Comparison of ENCODE assay signal across 10 cellular contexts in the genomic region with DNA sequence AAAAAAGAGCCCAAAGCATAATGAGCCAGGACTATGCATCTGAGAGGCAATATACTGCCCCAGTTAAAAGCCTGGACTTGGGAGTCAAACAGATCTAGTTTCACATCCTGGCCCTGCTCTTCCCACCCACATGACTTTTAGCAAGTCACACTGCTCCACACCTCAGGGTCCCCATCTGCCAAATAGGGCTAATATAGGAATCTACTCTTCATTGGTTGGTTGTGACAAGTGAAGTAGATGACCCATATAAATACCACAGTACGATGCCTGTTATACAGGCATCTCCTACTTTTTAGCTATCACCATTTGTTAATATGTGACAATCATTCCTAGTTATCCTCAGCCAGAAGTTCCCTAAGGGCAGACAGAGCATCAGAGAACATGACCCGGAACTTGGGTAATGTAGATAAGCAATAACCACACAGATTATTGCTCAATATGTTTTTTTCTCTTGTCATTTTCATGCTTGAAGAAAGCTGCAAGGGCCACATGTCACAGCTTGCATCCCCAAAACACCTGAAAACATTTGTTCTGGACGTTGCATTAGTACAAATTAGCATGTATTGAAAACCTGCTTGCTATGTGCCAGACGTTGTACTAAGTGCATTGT. TPM values are rescaled to one million over a fixed set of nuclear protein-coding genes. Genes with fewer than 3 reads are reported as not detected.
DNase-seq lines count a peak whose midpoint lies in the region; ATAC-seq and TF ChIP-seq lines count a peak whose summit lies in the region.
"Had no signal": no experiment of that assay in that cellular context is flagged by ENCODE, and none has a peak within 500 bp of the region (broad histone marks: within the 10 kb centered on the region; RNA-seq: fewer than 3 reads in every experiment).

No MANE protein-coding gene starts in this region.

- CTCF ChIA-PET in HEK293 (lab: Yijun Ruan, JAX), result interaction anchor here (0.7 kb wide), 1 partner anchor 124 kb away, joined by 3 read pairs; no protein-coding TSS in a partner anchor
- CTCF ChIA-PET in GM10248 (lab: Yijun Ruan, JAX), result interaction anchor here (1.0 to 1.9 kb wide), 3 partner anchors 13 to 189 kb away, joined by 4 to 5 read pairs (median 4); a partner anchor contains a TSS
- CTCF ChIA-PET in activated naive CD4-positive, alpha-beta T cell treated with anti-CD3 and anti-CD28 coated beads, Interleukin-2, amount 10 ng/mL, durations not matched to agents 7 days and 5 days (lab: Charles Lee), result interaction anchor here (1.4 kb wide), 1 partner anchor 10 kb away, joined by 5 read pairs; no protein-coding TSS in a partner anchor

- H3K27me3 ChIP-seq in esophagus squamous epithelium, result no peaks in the 10 kb centered on the region
- H3K27me3 ChIP-seq in gastrocnemius medialis, result no peaks in the 10 kb centered on the region

- TF ChIP-seq CTCF in HEK293 (tag by site-specific recombination; IDR thresholded peaks at IDR 0.05) (no peak), esophagus squamous epithelium (IDR thresholded peaks at IDR 0.05) (no peak), gastrocnemius medialis (IDR thresholded peaks at IDR 0.05 in 4 of 5, conservative IDR thresholded peaks at IDR 0.05 in 1 of 5) (no peak), GM10248 (IDR thresholded peaks at IDR 0.05; ENCODE audit: control extremely low read depth, extremely low read depth, low read depth, missing control alignments) (no peak)

- H3K4me3 ChIP-seq in HEK293 (ENCODE audit: low read depth, low read length), result no peak overlapping the region
- no peak overlapping the region for H3K4me3 ChIP-seq in esophagus squamous epithelium
- H3K4me3 ChIP-seq in gastrocnemius medialis, result no peak overlapping the region

- H3K9me3 ChIP-seq in HEK293 (ENCODE audit: control insufficient read depth, insufficient read depth, low read depth, low read length) (no peaks in the 10 kb centered on the region), esophagus squamous epithelium (no peaks in the 10 kb centered on the region), gastrocnemius medialis (no peaks in the 10 kb centered on the region)

- H3K36me3 Mint-ChIP-seq in activated naive CD4-positive, alpha-beta T cell treated with anti-CD3 and anti-CD28 coated beads, Interleukin-2, amount 10 ng/mL, durations not matched to agents 7 days and 5 days, result peaks cover 72% of the 10 kb centered on the region

- POLR2A ChIA-PET in HEK293 (lab: Yijun Ruan, JAX), result interaction anchor here (0.6 kb wide), 1 partner anchor 11 kb away, joined by 3 read pairs; no protein-coding TSS in a partner anchor
- POLR2A ChIA-PET in GM10248 (lab: Yijun Ruan, JAX), result no interaction called here

- intact Hi-C loops in esophagus squamous epithelium (cut with DNase I), result no loop called here
- intact Hi-C loops in gastrocnemius medialis (cut with DNase I; ENCODE audit: low total_unique reads), result no loop called here

- no peaks in the 10 kb centered on the region for H3K9me3 Mint-ChIP-seq in activated naive CD4-positive, alpha-beta T cell treated with anti-CD3 and anti-CD28 coated beads, Interleukin-2, amount 10 ng/mL, durations not matched to agents 7 days and 5 days

- 16 to 24% methylated on average over 4 of the region's 4 CpGs for WGBS in esophagus squamous epithelium, 2 donors

- H3K4me1 ChIP-seq in HEK293 (ENCODE audit: control insufficient read depth, insufficient read depth, low read length), result no peaks in the 10 kb centered on the region
- peaks cover 32 to 77% (median 59%) of the 10 kb centered on the region in 3 donors for H3K4me1 ChIP-seq in esophagus squamous epithelium
- H3K4me1 ChIP-seq in gastrocnemius medialis, result peaks cover 31 to 35% of the 10 kb centered on the region in 2 donors

- H3K27me3 Mint-ChIP-seq in activated naive CD4-positive, alpha-beta T cell treated with anti-CD3 and anti-CD28 coated beads, Interleukin-2, amount 10 ng/mL, durations not matched to agents 7 days and 5 days, result no peaks in the 10 kb centered on the region

- no peak overlapping the region for H3K4me3 Mint-ChIP-seq in activated naive CD4-positive, alpha-beta T cell treated with anti-CD3 and anti-CD28 coated beads, Interleukin-2, amount 10 ng/mL, durations not matched to agents 7 days and 5 days

- H3K27ac ChIP-seq in HEK293 (ENCODE audit: extremely low read depth, low read depth, low read length) (no peak overlapping the region), esophagus squamous epithelium (peak overlapping the region; percentile 18 to 65 (median 64)), gastrocnemius medialis (peak overlapping the region in 3 of 4 donors; percentile 12 to 36 (median 32))

- H3K36me3 ChIP-seq in HEK293 (ENCODE audit: control insufficient read depth in 2 of 2, insufficient read depth in 1 of 2, low read length in 2 of 2) (no peaks in the 10 kb centered on the region), esophagus squamous epithelium (no peaks in the 10 kb centered on the region), gastrocnemius medialis (no peaks in the 10 kb centered on the region)

- TF ChIP-seq POLR2A in esophagus squamous epithelium (IDR thresholded peaks at IDR 0.05) (no peak), gastrocnemius medialis (IDR thresholded peaks at IDR 0.05) (no peak)

- H3K27ac Mint-ChIP-seq in activated naive CD4-positive, alpha-beta T cell treated with anti-CD3 and anti-CD28 coated beads, Interleukin-2, amount 10 ng/mL, durations not matched to agents 7 days and 5 days, result no peak overlapping the region

- in situ Hi-C loops in gastrocnemius medialis (cut with MboI; ENCODE audit: low sequenced_read_pairs in 4 of 4), result no loop called here

- DNase-seq in RPMI7951 (ENCODE audit: low read depth), result peak; percentile 36
- DNase-seq in esophagus squamous epithelium (lab: John Stamatoyannopoulos, UW), result no peak
- no peak for DNase-seq in gastrocnemius medialis
- DNase-seq in stimulated activated CD4-positive, alpha-beta T cell treated with anti-CD3 and anti-CD28 coated beads, Interleukin-15, amount 100 ng/mL, for 24 hours, result no peak
- DNase-seq in GM10248 (ENCODE audit: extremely low spot score), result no peak
- no peak for DNase-seq in activated naive CD4-positive, alpha-beta T cell treated with anti-CD3 and anti-CD28 coated beads, Interleukin-2, amount 10 ng/mL, durations not matched to agents 7 days and 5 days
- DNase-seq: activated CD4-positive, alpha-beta T cell treated with anti-CD3 and anti-CD28 coated beads, Interleukin-2, amount 50 U/mL, for 48 hours; anterior cingulate cortex had no signal

- peak; percentile 25 to 55 for ATAC-seq in gastrocnemius medialis
- no peak for ATAC-seq in HG03354 (IDR thresholded peaks at IDR 0.05; ENCODE audit: poor library complexity, severe bottlenecking, unreplicated experiment)

- H3K4me1 Mint-ChIP-seq in activated naive CD4-positive, alpha-beta T cell treated with anti-CD3 and anti-CD28 coated beads, Interleukin-2, amount 10 ng/mL, durations not matched to agents 7 days and 5 days, result peaks cover 78% of the 10 kb centered on the region

TF ChIP-seq in HEK293, 187 proteins besides CTCF, POLR2A, EP300 and RAD21 (continues in another document):
- TF ChIP-seq, protein P1, sequence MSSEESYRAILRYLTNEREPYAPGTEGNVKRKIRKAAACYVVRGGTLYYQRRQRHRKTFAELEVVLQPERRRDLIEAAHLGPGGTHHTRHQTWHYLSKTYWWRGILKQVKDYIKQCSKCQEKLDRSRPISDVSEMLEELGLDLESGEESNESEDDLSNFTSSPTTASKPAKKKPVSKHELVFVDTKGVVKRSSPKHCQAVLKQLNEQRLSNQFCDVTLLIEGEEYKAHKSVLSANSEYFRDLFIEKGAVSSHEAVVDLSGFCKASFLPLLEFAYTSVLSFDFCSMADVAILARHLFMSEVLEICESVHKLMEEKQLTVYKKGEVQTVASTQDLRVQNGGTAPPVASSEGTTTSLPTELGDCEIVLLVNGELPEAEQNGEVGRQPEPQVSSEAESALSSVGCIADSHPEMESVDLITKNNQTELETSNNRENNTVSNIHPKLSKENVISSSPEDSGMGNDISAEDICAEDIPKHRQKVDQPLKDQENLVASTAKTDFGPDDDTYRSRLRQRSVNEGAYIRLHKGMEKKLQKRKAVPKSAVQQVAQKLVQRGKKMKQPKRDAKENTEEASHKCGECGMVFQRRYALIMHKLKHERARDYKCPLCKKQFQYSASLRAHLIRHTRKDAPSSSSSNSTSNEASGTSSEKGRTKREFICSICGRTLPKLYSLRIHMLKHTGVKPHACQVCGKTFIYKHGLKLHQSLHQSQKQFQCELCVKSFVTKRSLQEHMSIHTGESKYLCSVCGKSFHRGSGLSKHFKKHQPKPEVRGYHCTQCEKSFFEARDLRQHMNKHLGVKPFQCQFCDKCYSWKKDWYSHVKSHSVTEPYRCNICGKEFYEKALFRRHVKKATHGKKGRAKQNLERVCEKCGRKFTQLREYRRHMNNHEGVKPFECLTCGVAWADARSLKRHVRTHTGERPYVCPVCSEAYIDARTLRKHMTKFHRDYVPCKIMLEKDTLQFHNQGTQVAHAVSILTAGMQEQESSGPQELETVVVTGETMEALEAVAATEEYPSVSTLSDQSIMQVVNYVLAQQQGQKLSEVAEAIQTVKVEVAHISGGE (tag by site-specific recombination; conservative IDR thresholded peaks at IDR 0.05; ENCODE audit: low read depth), result no peak
- TF ChIP-seq ZNF701 (tag by site-specific recombination; IDR thresholded peaks at IDR 0.05) (no peak), ZNF10 (tag by site-specific recombination; IDR thresholded peaks at IDR 0.05) (no peak)

RNA-seq across cellular contexts. Expression of a gene that starts 20.4 kb away (rescaled TPM):
- total RNA-seq in RPMI7951 (2014; rRNA removed; shearing (Covaris generic)), result 15.6 and 24.2 TPM in 2 replicates
- 10 to 100 TPM in 1 of 4 donors, 1 to 10 TPM in 3; 1.9 to 11.6 (median 4.3) TPM for total RNA-seq in esophagus squamous epithelium
- total RNA-seq in gastrocnemius medialis, result under 1 TPM; 0.39 to 0.97 (median 0.76) TPM
